ENCODE assay signal across 18 cellular contexts in the genomic region with DNA sequence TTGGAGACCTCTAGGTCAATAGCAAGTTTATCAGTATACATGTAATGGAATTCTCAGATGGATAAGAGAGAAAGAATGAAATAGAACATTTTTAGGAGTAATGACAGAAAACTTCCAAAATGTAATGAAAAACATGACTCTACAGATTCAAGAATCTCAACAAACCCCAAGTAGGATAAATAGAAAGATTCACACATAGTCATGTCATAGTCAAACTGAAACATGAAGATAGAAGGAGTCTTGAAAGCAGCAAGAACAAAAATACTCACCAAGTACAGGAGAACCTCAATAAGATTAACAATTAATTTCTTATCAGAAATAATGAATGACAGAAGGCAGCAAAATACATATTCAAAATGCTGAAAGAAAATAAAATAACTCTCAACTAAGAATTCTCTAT.
"Had no signal": no experiment of that assay in that cellular context is flagged by ENCODE, and none has a peak within 500 bp of the region (broad histone marks: within the 10 kb centered on the region; RNA-seq: fewer than 3 reads in every experiment).

No MANE protein-coding gene starts in this region.

- H3K27ac ChIP-seq: colonic mucosa, lower lobe of right lung, tibial artery had no signal

- H3K4me1 ChIP-seq: colonic mucosa, lower lobe of right lung, tibial artery had no signal

- DNase-seq: activated CD4-positive, alpha-beta T cell treated with anti-CD3 and anti-CD28 coated beads for 4 hours; activated CD8-positive, alpha-beta memory T cell treated with anti-CD3 and anti-CD28 coated beads, Interleukin-2, amount 50 U/mL, for 4 hours; activated CD8-positive, alpha-beta T cell treated with anti-CD3 and anti-CD28 coated beads for 36 hours; activated effector memory CD4-positive, alpha-beta T cell treated with anti-CD3 and anti-CD28 coated beads, Interleukin-2, amount 50 U/mL, for 16 hours; activated T-cell treated with anti-CD3 and anti-CD28 coated beads, Interleukin-2, amount 50 U/mL, for 48 hours; central memory CD4-positive, alpha-beta T cell; colonic mucosa; left colon; lower lobe of right lung; nephron progenitor cell; occipital lobe; stimulated activated CD4-positive, alpha-beta T cell treated with anti-CD3 and anti-CD28 coated beads, Interleukin-2, amount 100 ng/mL, for 48 hours; stimulated activated naive B cell treated with anti-CD40 and anti-IgM and Interleukin-4, amounts not matched to agents 10 μg/mL and 1 μg/mL and 100 μg/mL, for 72 hours; tibial artery had no signal

- H3K4me3 ChIP-seq: colonic mucosa, lower lobe of right lung, tibial artery had no signal

- ATAC-seq: activated CD8-positive, alpha-beta T cell treated with anti-CD3 and anti-CD28 coated beads for 36 hours; esophagus mucosa; left colon; lower lobe of right lung; stimulated activated naive B cell treated with anti-CD40 and anti-IgM and Interleukin-4, amounts not matched to agents 10 μg/mL and 1 μg/mL and 100 μg/mL, for 72 hours; WTC11 had no signal

- H3K9me3 ChIP-seq: colonic mucosa, lower lobe of right lung, tibial artery had no signal

- H3K36me3 ChIP-seq: colonic mucosa, lower lobe of right lung, tibial artery had no signal

- FAIRE-seq: islet of Langerhans, urothelium cell line had no signal
